In the genomic region with DNA sequence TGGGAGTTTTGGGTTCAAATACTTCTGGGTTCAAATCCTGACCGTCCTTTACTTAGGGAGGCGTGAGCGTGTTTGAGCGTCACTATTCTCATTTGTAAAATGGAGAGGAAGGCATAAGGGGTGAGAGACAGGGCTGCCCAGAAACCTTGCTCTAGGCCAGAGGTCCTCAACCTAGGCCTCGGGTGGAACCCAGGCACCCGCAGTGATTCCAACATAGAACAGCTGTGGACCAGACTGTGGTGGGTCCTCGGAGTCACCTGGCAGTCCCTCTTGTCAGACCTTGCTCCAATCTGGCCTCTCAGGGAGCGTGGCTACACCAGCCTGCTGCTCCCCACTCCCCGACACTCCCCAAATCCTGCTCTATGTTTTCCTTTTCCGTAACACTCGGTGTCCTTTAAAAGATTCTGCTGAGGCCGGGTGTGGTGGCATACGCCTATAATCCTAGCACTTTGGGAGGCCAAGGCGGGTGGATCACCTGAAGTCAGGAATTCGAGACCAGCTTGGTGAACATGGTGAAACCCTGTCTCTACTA, we compare ENCODE assay signal across 12 cellular contexts.
"Had no signal": no experiment of that assay in that cellular context is flagged by ENCODE, and none has a peak within 500 bp of the region (broad histone marks: within the 10 kb centered on the region; RNA-seq: fewer than 3 reads in every experiment).

No MANE protein-coding gene starts in this region.

- FAIRE-seq: colon, islet of Langerhans had no signal

- H3K27ac ChIP-seq: epithelial cell of prostate, esophagus muscularis mucosa, heart right ventricle, ovary, psoas muscle, sigmoid colon, skin epidermis, uterus had no signal

- H3K27me3 ChIP-seq: gastrocnemius medialis, ovary, sigmoid colon, uterus had no signal

- H3K9me3 ChIP-seq: esophagus muscularis mucosa, gastrocnemius medialis, heart right ventricle, ovary, psoas muscle, sigmoid colon, uterus had no signal

- H3K4me1 ChIP-seq: uterus had no signal

- H3K36me3 ChIP-seq: esophagus muscularis mucosa, gastrocnemius medialis, heart right ventricle, ovary, sigmoid colon, uterus had no signal

- H3K4me3 ChIP-seq: esophagus muscularis mucosa, gastrocnemius medialis, heart right ventricle, lung, ovary, psoas muscle, sigmoid colon, skin epidermis, uterus had no signal
